In the genomic region with DNA sequence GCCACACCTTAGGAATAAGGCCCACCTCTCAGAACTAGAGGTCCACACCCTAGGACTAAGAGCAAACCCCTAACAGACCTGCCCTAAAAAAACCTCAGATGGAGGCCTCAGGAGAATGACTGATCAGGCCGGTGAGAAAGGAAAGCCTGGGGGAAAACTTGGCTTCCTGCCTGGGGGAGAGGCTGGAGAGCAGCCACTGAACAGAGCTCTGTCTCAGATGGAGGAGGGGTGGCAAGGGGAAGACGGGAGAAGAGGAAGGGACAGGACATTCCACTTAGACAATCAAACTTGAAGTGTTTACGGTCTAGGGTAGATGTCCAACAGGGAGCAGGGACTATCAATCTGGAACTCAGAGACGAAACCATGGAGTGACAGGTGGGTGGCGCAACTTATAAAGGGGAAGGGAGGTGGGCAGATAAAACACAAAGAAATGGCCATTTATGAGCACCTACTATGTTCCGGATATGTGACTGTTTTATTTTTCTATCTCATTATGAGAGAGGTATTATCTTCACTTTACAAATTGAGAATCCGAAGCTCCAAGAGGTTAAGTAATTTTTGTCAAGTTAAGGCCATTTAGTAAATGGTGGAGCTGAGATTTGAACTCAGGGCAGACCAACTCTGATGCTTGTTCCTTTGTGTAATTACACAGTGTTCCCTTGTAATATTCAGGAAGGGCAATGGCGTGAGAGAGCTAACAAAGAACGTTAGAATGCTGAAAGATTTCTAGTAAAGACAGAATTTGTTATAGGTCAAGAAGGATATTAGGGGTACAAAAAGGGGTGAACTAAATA, we compare ENCODE assay signal across 8 cellular contexts.
DNase-seq lines count a peak whose midpoint lies in the region; ATAC-seq, FAIRE-seq and TF ChIP-seq lines count a peak whose summit lies in the region.

No MANE protein-coding gene starts in this region.

- POLR2A ChIA-PET in SK-N-SH (lab: Yijun Ruan, JAX), result no interaction called here

- DNase-seq in EH (ENCODE audit: low read depth), result peak; percentile 87
- DNase-seq in SK-N-SH, result no peak
- DNase-seq in cardiac muscle cell (ENCODE audit: low read depth in 1 of 2, low spot score in 1 of 2), result peak; percentile 19 to 77
- DNase-seq in pancreas, result peak in 4 of 6 donors; percentile 52 to 64 (median 54)
- no peak for DNase-seq in T-helper 9 cell
- no peak for DNase-seq in activated CD8-positive, alpha-beta memory T cell treated with anti-CD3 and anti-CD28 coated beads, Interleukin-2, amount 50 U/mL, for 4 hours

- H3K27me3 ChIP-seq in SK-N-SH (ENCODE audit: insufficient read depth) (no peaks in the 10 kb centered on the region), cardiac muscle cell (no peaks in the 10 kb centered on the region), pancreas (no peaks in the 10 kb centered on the region)

- no peak for TF ChIP-seq RAD21 in SK-N-SH (IDR thresholded peaks at IDR 0.05; ENCODE audit: low read length)

- CTCF ChIA-PET in SK-N-SH (lab: Yijun Ruan, JAX), result interaction anchor here (0.8 to 1.5 kb wide), 2 partner anchors 26 to 82 kb away, joined by 3 read pairs; no protein-coding TSS in a partner anchor

- H3K4me2 ChIP-seq in SK-N-SH, result peak overlapping the region; percentile 36

- ATAC-seq in pancreas (peak in 3 of 4 donors; percentile 13 to 27 (median 17)), GM21381 (IDR thresholded peaks at IDR 0.05; ENCODE audit: unreplicated experiment) (no peak), GM21786 (IDR thresholded peaks at IDR 0.05; ENCODE audit: unreplicated experiment) (no peak)

- H3K4me3 ChIP-seq in SK-N-SH (ENCODE audit: low read depth in 2 of 2, low read length in 1 of 2), result no peak overlapping the region
- no peak overlapping the region for H3K4me3 ChIP-seq in cardiac muscle cell
- H3K4me3 ChIP-seq in pancreas, result peak overlapping the region; percentile 21 to 50 (median 38)

- H3K4me1 ChIP-seq in SK-N-SH (ENCODE audit: control insufficient read depth in 1 of 2, insufficient read depth in 2 of 2, low read depth in 1 of 2, low read length in 1 of 2) (peaks cover 6 to 47% of the 10 kb centered on the region in 2 experiments), cardiac muscle cell (ENCODE audit: low read depth) (peaks cover 34% of the 10 kb centered on the region), pancreas (peaks cover 11 to 30% (median 19%) of the 10 kb centered on the region in 3 donors)

- H3K27ac ChIP-seq in SK-N-SH (ENCODE audit: low read depth in 2 of 2, low read length in 1 of 2) (peak overlapping the region; percentile 43 to 59; a peak in 3 of 4 replicates), cardiac muscle cell (peak overlapping the region; percentile 30), pancreas (peak overlapping the region in 3 of 4 donors; percentile 62 to 95 (median 93))

- no peak for FAIRE-seq in pancreas (lab: Jason Lieb, UNC)

- H3K36me3 ChIP-seq in SK-N-SH (replicated peaks in 1 of 2; ENCODE audit: control insufficient read depth in 1 of 2, insufficient read depth in 2 of 2, low read length in 1 of 2) (peaks cover 2 to 41% of the 10 kb centered on the region in 2 experiments), cardiac muscle cell (no peaks in the 10 kb centered on the region), pancreas (no peaks in the 10 kb centered on the region)

- intact Hi-C loops in pancreas (cut with DNase I), result no loop called here

- WGBS in SK-N-SH (ENCODE audit: low lambda C conversion rate), result 60% methylated on average over 9 of the region's 9 CpGs
- 11 to 14% methylated on average over 9 of the region's 9 CpGs for whole genome bisulfite sequencing in pancreas, 2 donors

- H4K20me1 ChIP-seq in SK-N-SH (ENCODE audit: insufficient read depth), result peaks cover 48% of the 10 kb centered on the region

- H3K9me2 ChIP-seq in SK-N-SH, result no peaks in the 10 kb centered on the region

- H2AFZ ChIP-seq in SK-N-SH (ENCODE audit: low read depth), result no peak overlapping the region

- peaks cover 100% of the 10 kb centered on the region for H3K79me2 ChIP-seq in SK-N-SH (ENCODE audit: insufficient read depth)

- TF ChIP-seq CTCF in SK-N-SH (IDR thresholded peaks at IDR 0.05) (no peak), cardiac muscle cell (IDR thresholded peaks at IDR 0.05; ENCODE audit: low read depth, low read length) (no peak), pancreas (IDR thresholded peaks at IDR 0.05) (no peak)

- TF ChIP-seq EP300 in SK-N-SH (IDR thresholded peaks at IDR 0.05; ENCODE audit: borderline replicate concordance in 1 of 2, low read depth in 1 of 2, low read length in 1 of 2), result 0 out of 4 replicates have a peak, but pooled peaks of 1 of the 2 experiments have one; percentile 28

- peaks cover 33% of the 10 kb centered on the region for H3F3A ChIP-seq in SK-N-SH (replicated peaks; ENCODE audit: insufficient read depth)

- no peak overlapping the region; the same call in 1 of the 2 replicates for H3K9ac ChIP-seq in SK-N-SH

- H3K9me3 ChIP-seq in SK-N-SH, result no peaks in the 10 kb centered on the region
- H3K9me3 ChIP-seq in cardiac muscle cell (ENCODE audit: low read depth), result no peaks in the 10 kb centered on the region
- H3K9me3 ChIP-seq in pancreas, result no peaks in the 10 kb centered on the region

TF ChIP-seq in SK-N-SH, 30 proteins besides CTCF, POLR2A, EP300 and RAD21:
- TF ChIP-seq TCF12 (IDR thresholded peaks at IDR 0.05) (peak; percentile 20; the same call in 1 of the 2 replicates), EZH2phosphoT487 (IDR thresholded peaks at IDR 0.05; ENCODE audit: borderline replicate concordance, low read depth) (no peak), NFIC (IDR thresholded peaks at IDR 0.05; ENCODE audit: borderline replicate concordance) (peak; percentile 80), TAF1 (IDR thresholded peaks at IDR 0.05; ENCODE audit: borderline replicate concordance, low read depth, low read length) (no peak), REST (IDR thresholded peaks at IDR 0.05; ENCODE audit: low read depth, low read length) (no peak), POLR2AphosphoS5 (IDR thresholded peaks at IDR 0.05; ENCODE audit: low read depth, low read length) (peak; percentile 42; the same call in 1 of the 2 replicates)
- TF ChIP-seq, protein P1, sequence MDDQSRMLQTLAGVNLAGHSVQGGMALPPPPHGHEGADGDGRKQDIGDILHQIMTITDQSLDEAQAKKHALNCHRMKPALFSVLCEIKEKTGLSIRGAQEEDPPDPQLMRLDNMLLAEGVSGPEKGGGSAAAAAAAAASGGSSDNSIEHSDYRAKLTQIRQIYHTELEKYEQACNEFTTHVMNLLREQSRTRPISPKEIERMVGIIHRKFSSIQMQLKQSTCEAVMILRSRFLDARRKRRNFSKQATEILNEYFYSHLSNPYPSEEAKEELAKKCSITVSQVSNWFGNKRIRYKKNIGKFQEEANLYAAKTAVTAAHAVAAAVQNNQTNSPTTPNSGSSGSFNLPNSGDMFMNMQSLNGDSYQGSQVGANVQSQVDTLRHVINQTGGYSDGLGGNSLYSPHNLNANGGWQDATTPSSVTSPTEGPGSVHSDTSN (IDR thresholded peaks at IDR 0.05), result 0 out of 2 replicates have a peak, but pooled peaks have one; percentile 5

Comparison
In these comparisons a context has a peak if more than half of its experiments do, and no peak if none do; other contexts are left out.
1. DNase-seq: peak in EH (single experiment), cardiac muscle cell (2 of 2) and pancreas (4 of 6); none in SK-N-SH (single experiment), T-helper 9 cell (single experiment) and activated CD8-positive, alpha-beta memory T cell treated with anti-CD3 and anti-CD28 coated beads, Interleukin-2, amount 50 U/mL, for 4 hours (single experiment).
2. H3K27ac ChIP-seq: peak in every context shown above with its lines; median percentile 93 in pancreas; 51 in SK-N-SH; 30 in cardiac muscle cell.
3. H3K4me3 ChIP-seq: peak in pancreas (4 of 4); none in SK-N-SH (0 of 2) and cardiac muscle cell (single experiment).
4. ATAC-seq: peak in pancreas (3 of 4); none in GM21381 (single experiment) and GM21786 (single experiment).